ENCODE assay signal across 14 cellular contexts in genomic region chr3:149647285-149647684, GRCh38.
DNase-seq lines count a peak whose midpoint lies in the region; ATAC-seq and TF ChIP-seq lines count a peak whose summit lies in the region.
"Had no signal": no experiment of that assay in that cellular context is flagged by ENCODE, and none has a peak within 500 bp of the region (broad histone marks: within the 10 kb centered on the region; RNA-seq: fewer than 3 reads in every experiment).

No MANE protein-coding gene starts in this region.

- ATAC-seq in GM18508 (IDR thresholded peaks at IDR 0.05; ENCODE audit: insufficient read depth, unreplicated experiment) (peak; percentile 72), GM19468 (IDR thresholded peaks at IDR 0.05; ENCODE audit: extremely low read depth, unreplicated experiment) (peak; percentile 75), HG03025 (IDR thresholded peaks at IDR 0.05; ENCODE audit: low FRiP score, unreplicated experiment) (peak; percentile 87)
- ATAC-seq: activated T-helper 17 cell treated with anti-CD3 and anti-CD28 coated beads, Interleukin-2, amount 50 U/mL, for 72 hours; heart left ventricle had no signal

- DNase-seq in epithelial cell of prostate (ENCODE audit: low read depth, low spot score) (no peak), cerebellar cortex (ENCODE audit: low spot score) (no peak), HuH-7.5 (ENCODE audit: low spot score) (no peak), NCI-H1048 (lab: John Stamatoyannopoulos, UW) (no peak), erythroblast (lab: John Stamatoyannopoulos, UW) (no peak)
- DNase-seq: activated CD4-positive, alpha-beta memory T cell treated with anti-CD3 and anti-CD28 coated beads, Interleukin-2, amount 10 ng/mL, durations not matched to agents 7 days and 5 days; COR-L47; GDM1; heart left ventricle; NCI-H1105 had no signal

- no peak for TF ChIP-seq POLR2A in erythroblast (IDR thresholded peaks at IDR 0.05; ENCODE audit: low read length)

- H3K27ac ChIP-seq in epithelial cell of prostate: peak overlapping the region; percentile 76
